ENCODE assay signal across 8 cellular contexts in the genomic region with DNA sequence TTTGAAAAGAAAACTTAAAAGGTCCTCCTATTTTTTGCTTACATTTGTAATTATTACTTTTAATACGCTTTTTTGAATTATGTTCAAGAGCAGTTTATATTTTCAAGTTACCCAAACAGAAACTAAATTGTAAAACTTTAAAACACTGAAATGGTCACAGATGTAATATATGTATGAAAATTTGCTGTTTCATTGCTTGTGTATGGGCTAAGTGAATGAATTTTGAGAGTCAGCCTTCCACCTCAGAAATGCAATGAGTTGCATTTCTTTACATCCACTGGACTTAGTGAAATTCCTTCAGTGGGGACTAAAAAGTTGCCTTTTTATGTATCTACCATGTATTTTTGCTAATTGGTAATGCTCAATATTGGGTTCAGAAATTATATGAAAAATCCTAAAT. TPM values are rescaled to one million over a fixed set of nuclear protein-coding genes. Genes with fewer than 3 reads are reported as not detected.
A peak's percentile ranks its signal among the peaks of the same experiment; 100 is the strongest.
DNase-seq lines count a peak whose midpoint lies in the region; ATAC-seq and TF ChIP-seq lines count a peak whose summit lies in the region.

No MANE protein-coding gene starts in this region.

- H3K9ac ChIP-seq in mesenchymal stem cell (ENCODE audit: low read length): peak overlapping the region; percentile 98

- H2BK120ac ChIP-seq in mesenchymal stem cell (ENCODE audit: low read depth, low read length): no peak overlapping the region

- no CpG with 5 or more reads among the region's 1 CpG for WGBS in mesenchymal stem cell

- H2BK12ac ChIP-seq in mesenchymal stem cell (ENCODE audit: low read length in 2 of 2): no peak overlapping the region

- H3K4me3 ChIP-seq in ACC112 (ENCODE audit: low read depth, low read length) (peak overlapping the region; percentile 97), HL-60 (replicated peaks; ENCODE audit: insufficient read depth, low read length) (peak overlapping the region; percentile 97), mesenchymal stem cell (ENCODE audit: insufficient read depth in 1 of 2, low read depth in 1 of 2, low read length in 2 of 2) (peak overlapping the region in 1 of 2 experiments; percentile 84)

- peak overlapping the region in 3 of 5 experiments; percentile 93 to 98 (median 96) for H3K27ac Mint-ChIP-seq in brain

- no peaks in the 10 kb centered on the region for H3K9me3 ChIP-seq in mesenchymal stem cell (ENCODE audit: control insufficient read depth, low read length)

- H3K27me3 ChIP-seq in ACC112 (ENCODE audit: insufficient read depth, low read length): no peaks in the 10 kb centered on the region
- H3K27me3 ChIP-seq in HL-60 (ENCODE audit: insufficient read depth, poor library complexity, severe bottlenecking): no peaks in the 10 kb centered on the region
- H3K27me3 ChIP-seq in mesenchymal stem cell (ENCODE audit: control insufficient read depth in 1 of 2, insufficient read depth in 1 of 2, low read length in 2 of 2): no peaks in the 10 kb centered on the region

- H3K27ac ChIP-seq in ACC112 (ENCODE audit: low read depth, low read length): peak overlapping the region; percentile 98
- H3K27ac ChIP-seq in HL-60 (replicated peaks): peak overlapping the region; percentile 87
- no peak overlapping the region for H3K27ac ChIP-seq in mesenchymal stem cell (ENCODE audit: low read length, poor library complexity, severe bottlenecking)

- H2BK5ac ChIP-seq in mesenchymal stem cell (ENCODE audit: low read depth, low read length, poor library complexity, severe bottlenecking): no peak overlapping the region

- H3K36me3 ChIP-seq in ACC112 (ENCODE audit: insufficient read depth, low read length): no peaks in the 10 kb centered on the region
- H3K36me3 ChIP-seq in mesenchymal stem cell (ENCODE audit: control insufficient read depth in 1 of 2, insufficient read depth in 2 of 2, low read depth in 1 of 2, low read length in 2 of 2): peaks cover 0 to 3% of the 10 kb centered on the region in 2 experiments

- peaks cover 62% of the 10 kb centered on the region for H3K79me2 ChIP-seq in ACC112 (ENCODE audit: control insufficient read depth, insufficient read depth, low read length, unreplicated experiment)

- no peak overlapping the region for H3K4ac ChIP-seq in mesenchymal stem cell (ENCODE audit: low read depth in 1 of 2, low read length in 2 of 2)

- H4K91ac ChIP-seq in mesenchymal stem cell (ENCODE audit: low read length): no peak overlapping the region

- no peak overlapping the region for H3K14ac ChIP-seq in mesenchymal stem cell (ENCODE audit: low read length in 2 of 2)

- H3K4me3 Mint-ChIP-seq in brain: peak overlapping the region; percentile 95 to 98 (median 97)

- no peak overlapping the region for H2AFZ ChIP-seq in ACC112 (ENCODE audit: low read length, unreplicated experiment)
- H2AFZ ChIP-seq in mesenchymal stem cell (ENCODE audit: low read depth, low read length): no peak overlapping the region

- TF ChIP-seq CTCF in HL-60 (IDR thresholded peaks at IDR 0.05; ENCODE audit: insufficient read depth, low read length) (no peak), brain (conservative IDR thresholded peaks at IDR 0.05) (no peak)

- peaks cover 39% of the 10 kb centered on the region for H3K4me1 Mint-ChIP-seq in brain

- no peaks in the 10 kb centered on the region for H3K36me3 Mint-ChIP-seq in brain

- no peaks in the 10 kb centered on the region for H3K79me1 ChIP-seq in mesenchymal stem cell (replicated peaks; ENCODE audit: low read length, poor library complexity, severe bottlenecking)

- no peaks in the 10 kb centered on the region for H3K9me3 Mint-ChIP-seq in brain

- H3K27me3 Mint-ChIP-seq in brain: peaks cover 15% of the 10 kb centered on the region

- no peak for ATAC-seq in HG03025 (IDR thresholded peaks at IDR 0.05; ENCODE audit: low FRiP score, unreplicated experiment)

- H3K23ac ChIP-seq in mesenchymal stem cell (ENCODE audit: low read length in 2 of 2): no peak overlapping the region

- DNase-seq in HL-60 (ENCODE audit: low read depth in 1 of 2, low spot score in 1 of 2) (no peak), mesenchymal stem cell (no peak), NOMO-1 (lab: John Stamatoyannopoulos, UW; ENCODE audit: unreplicated experiment in 2 of 2) (no peak), cortex of kidney (lab: John Stamatoyannopoulos, UW) (no peak), hippocampal formation (lab: John Stamatoyannopoulos, UW) (no peak)

- H3K4me2 ChIP-seq in mesenchymal stem cell (ENCODE audit: low read length, poor library complexity, severe bottlenecking): peak overlapping the region; percentile 37

- no peak overlapping the region for H2AK5ac ChIP-seq in mesenchymal stem cell (ENCODE audit: low read length, severe bottlenecking)

- no peak overlapping the region for H4K8ac ChIP-seq in mesenchymal stem cell (ENCODE audit: low read length)

- H3K4me1 ChIP-seq in ACC112 (ENCODE audit: control insufficient read depth, insufficient read depth, low read length, unreplicated experiment) (peaks cover 25% of the 10 kb centered on the region), mesenchymal stem cell (ENCODE audit: control insufficient read depth, insufficient read depth, low read depth, low read length) (peaks cover 5% of the 10 kb centered on the region)

- no peak overlapping the region for H3K18ac ChIP-seq in mesenchymal stem cell (ENCODE audit: low read depth in 1 of 2, low read length in 2 of 2)

- no peak overlapping the region for H2BK15ac ChIP-seq in mesenchymal stem cell (ENCODE audit: low read depth, poor library complexity, severe bottlenecking)

RNA-seq across cellular contexts. Expression of a gene that starts 1.6 kb away (rescaled TPM):
- polyA plus RNA-seq in brain (ENCODE audit: insufficient read depth, low read depth, low replicate concordance): 24.4 TPM
- 60.4 TPM for polyA plus RNA-seq in mesenchymal stem cell (2013, experiment 1 of 2)
- polyA plus RNA-seq in mesenchymal stem cell (2013, experiment 2 of 2): 65.4 TPM

RNA-seq across cellular contexts. Expression of a gene that starts 37.7 kb away (rescaled TPM):
- 23.3 TPM for polyA plus RNA-seq in brain (ENCODE audit: insufficient read depth, low read depth, low replicate concordance)
- polyA plus RNA-seq in mesenchymal stem cell (2013, experiment 1 of 2): 1.1 TPM
- polyA plus RNA-seq in mesenchymal stem cell (2013, experiment 2 of 2): 1.1 TPM

RNA-seq across cellular contexts. Expression of a gene that starts 54.5 kb away (rescaled TPM):
- polyA plus RNA-seq in brain (ENCODE audit: insufficient read depth, low read depth, low replicate concordance): 18.6 TPM
- 16.0 TPM for polyA plus RNA-seq in mesenchymal stem cell (2013, experiment 1 of 2)
- polyA plus RNA-seq in mesenchymal stem cell (2013, experiment 2 of 2): 16.4 TPM
